ENCODE assay signal across 21 cellular contexts in the genomic region with DNA sequence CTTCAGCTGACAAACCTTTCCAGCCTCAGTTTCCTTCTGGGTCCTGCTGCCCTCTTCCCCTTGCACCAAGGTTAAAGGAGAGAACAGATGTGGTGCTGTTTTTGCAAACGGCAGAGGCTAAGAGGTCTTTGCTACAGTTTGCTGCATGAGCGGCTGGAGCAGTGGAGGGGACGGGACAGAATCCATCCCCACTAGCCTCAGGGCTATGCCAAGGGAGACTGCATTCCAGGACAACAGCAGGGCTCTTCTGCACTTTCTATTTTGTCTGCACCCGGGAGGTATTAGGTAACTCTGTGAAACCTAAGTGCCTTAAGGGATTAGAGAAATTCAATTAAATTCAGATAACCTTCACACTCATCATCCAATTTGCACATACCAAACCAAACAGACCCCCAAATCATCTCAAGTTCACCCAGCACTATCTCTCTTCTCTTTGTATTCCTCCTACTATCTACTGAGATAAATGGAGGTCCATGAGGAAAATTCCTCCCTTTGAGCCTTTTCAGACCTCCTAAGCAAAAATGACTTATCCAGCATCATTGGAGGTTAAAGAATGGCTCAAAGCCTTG.
"Had no signal": no experiment of that assay in that cellular context is flagged by ENCODE, and none has a peak within 500 bp of the region (broad histone marks: within the 10 kb centered on the region; RNA-seq: fewer than 3 reads in every experiment).

No MANE protein-coding gene starts in this region.

- H3K36me3 Mint-ChIP-seq: naive thymus-derived CD4-positive, alpha-beta T cell; stimulated activated effector memory CD8-positive, alpha-beta T cell treated with anti-CD3 and anti-CD28 coated beads, Interleukin-12 subunit alpha, Interleukin-12 subunit beta, amount 100 ng/mL, for 72 hours; type B pancreatic cell had no signal

- H3K9me3 Mint-ChIP-seq: dendritic cell treated with granulocyte-macrophage colony-stimulating factor and Interleukin-4, amounts not matched to agents 40 ng/mL and 50 ng/mL, for 4 days; effector memory CD8-positive, alpha-beta T cell; naive thymus-derived CD4-positive, alpha-beta T cell; stimulated activated effector memory CD8-positive, alpha-beta T cell treated with anti-CD3 and anti-CD28 coated beads, Interleukin-12 subunit alpha, Interleukin-12 subunit beta, amount 100 ng/mL, for 72 hours; type B pancreatic cell had no signal

- H3K4me3 ChIP-seq: colonic mucosa, left lung, prostate gland, right atrium auricular region, sigmoid colon, stomach, thyroid gland had no signal

- H3K27me3 ChIP-seq: colonic mucosa, right atrium auricular region, sigmoid colon, thyroid gland had no signal

- DNase-seq: central memory CD4-positive, alpha-beta T cell; colonic mucosa; effector memory CD8-positive, alpha-beta T cell; hypothalamus; kidney; left lung; mesenchymal stem cell; midbrain; naive thymus-derived CD4-positive, alpha-beta T cell; nucleus accumbens; sigmoid colon; stimulated activated CD4-positive, alpha-beta T cell treated with anti-CD3 and anti-CD28 coated beads, Interleukin-2, amount 100 ng/mL, for 24 hours; stimulated activated CD4-positive, alpha-beta T cell treated with anti-CD3 and anti-CD28 coated beads, Interleukin-4, amount 100 ng/mL, for 24 hours; stimulated activated naive CD4-positive, alpha-beta T cell treated with Interleukin-2 at 50 U/mL for 16 hours; stomach; thyroid gland had no signal

- H3K36me3 ChIP-seq: colonic mucosa, left lung, prostate gland, right atrium auricular region, sigmoid colon, stomach, thyroid gland had no signal

- H3K4me3 Mint-ChIP-seq: dendritic cell treated with granulocyte-macrophage colony-stimulating factor and Interleukin-4, amounts not matched to agents 40 ng/mL and 50 ng/mL, for 4 days; effector memory CD8-positive, alpha-beta T cell; naive thymus-derived CD4-positive, alpha-beta T cell; stimulated activated effector memory CD8-positive, alpha-beta T cell treated with anti-CD3 and anti-CD28 coated beads, Interleukin-12 subunit alpha, Interleukin-12 subunit beta, amount 100 ng/mL, for 72 hours; type B pancreatic cell had no signal

- H3K27ac ChIP-seq: colonic mucosa, left lung, prostate gland, right atrium auricular region, sigmoid colon, stomach, thyroid gland had no signal

- H3K4me1 ChIP-seq: colonic mucosa, left lung, prostate gland, right atrium auricular region, sigmoid colon, stomach, thyroid gland had no signal

- H3K9me3 ChIP-seq: colonic mucosa, left lung, prostate gland, right atrium auricular region, sigmoid colon, stomach, thyroid gland had no signal

- H3K27ac Mint-ChIP-seq: dendritic cell treated with granulocyte-macrophage colony-stimulating factor and Interleukin-4, amounts not matched to agents 40 ng/mL and 50 ng/mL, for 4 days; effector memory CD8-positive, alpha-beta T cell; naive thymus-derived CD4-positive, alpha-beta T cell; stimulated activated effector memory CD8-positive, alpha-beta T cell treated with anti-CD3 and anti-CD28 coated beads, Interleukin-12 subunit alpha, Interleukin-12 subunit beta, amount 100 ng/mL, for 72 hours; type B pancreatic cell had no signal

- H3K4me1 Mint-ChIP-seq: naive thymus-derived CD4-positive, alpha-beta T cell; stimulated activated effector memory CD8-positive, alpha-beta T cell treated with anti-CD3 and anti-CD28 coated beads, Interleukin-12 subunit alpha, Interleukin-12 subunit beta, amount 100 ng/mL, for 72 hours had no signal
